In genomic region chr15:59052915-59053407, GRCh38 we compare ENCODE assay signal across 16 cellular contexts.
"Had no signal": no experiment of that assay in that cellular context is flagged by ENCODE, and none has a peak within 500 bp of the region (broad histone marks: within the 10 kb centered on the region; RNA-seq: fewer than 3 reads in every experiment).

No MANE protein-coding gene starts in this region.

- H3K27ac Mint-ChIP-seq: activated naive CD8-positive, alpha-beta T cell treated with anti-CD3 and anti-CD28 coated beads for 36 hours; activated T-cell treated with anti-CD3 and anti-CD28 coated beads, Interleukin-2, amount 50 U/mL, for 24 hours; natural killer cell treated with Interleukin-12 subunit alpha and Interleukin-12 subunit beta and Interleukin-15 and Interleukin-18, amount 100 ng/mL, for 72 hours had no signal

- H3K9me3 Mint-ChIP-seq: activated naive CD8-positive, alpha-beta T cell treated with anti-CD3 and anti-CD28 coated beads for 36 hours; activated T-cell treated with anti-CD3 and anti-CD28 coated beads, Interleukin-2, amount 50 U/mL, for 24 hours; brain; central memory CD8-positive, alpha-beta T cell; natural killer cell treated with Interleukin-12 subunit alpha and Interleukin-12 subunit beta and Interleukin-15 and Interleukin-18, amount 100 ng/mL, for 72 hours; stimulated activated naive B cell treated with anti-CD40 and anti-IgM and Interleukin-4, amounts not matched to agents 10 μg/mL and 1 μg/mL and 100 μg/mL, for 72 hours had no signal

- DNase-seq: activated CD4-positive, alpha-beta T cell treated with anti-CD3 and anti-CD28 coated beads, Interleukin-2, amount 50 U/mL, for 1 hour; activated gamma-delta T cell; activated naive CD8-positive, alpha-beta T cell treated with anti-CD3 and anti-CD28 coated beads for 36 hours; activated T-cell treated with anti-CD3 and anti-CD28 coated beads, Interleukin-2, amount 50 U/mL, for 24 hours; nucleus accumbens; posterior cingulate gyrus; stimulated activated CD4-positive, alpha-beta T cell treated with anti-CD3 and anti-CD28 coated beads, Interleukin-2, amount 100 ng/mL, for 48 hours; stimulated activated naive B cell treated with anti-CD40 and anti-IgM and Interleukin-4, amounts not matched to agents 10 μg/mL and 1 μg/mL and 100 μg/mL, for 72 hours; thyroid gland had no signal

- H3K27me3 Mint-ChIP-seq: activated naive CD8-positive, alpha-beta T cell treated with anti-CD3 and anti-CD28 coated beads for 36 hours; activated T-cell treated with anti-CD3 and anti-CD28 coated beads, Interleukin-2, amount 50 U/mL, for 24 hours; brain; central memory CD8-positive, alpha-beta T cell; natural killer cell treated with Interleukin-12 subunit alpha and Interleukin-12 subunit beta and Interleukin-15 and Interleukin-18, amount 100 ng/mL, for 72 hours; stimulated activated naive B cell treated with anti-CD40 and anti-IgM and Interleukin-4, amounts not matched to agents 10 μg/mL and 1 μg/mL and 100 μg/mL, for 72 hours had no signal

- H3K4me1 ChIP-seq: esophagus muscularis mucosa, thyroid gland had no signal

- ATAC-seq: stimulated activated naive B cell treated with anti-CD40 and anti-IgM and Interleukin-4, amounts not matched to agents 10 μg/mL and 1 μg/mL and 100 μg/mL, for 72 hours had no signal

- H3K4me3 Mint-ChIP-seq: activated naive CD8-positive, alpha-beta T cell treated with anti-CD3 and anti-CD28 coated beads for 36 hours; activated T-cell treated with anti-CD3 and anti-CD28 coated beads, Interleukin-2, amount 50 U/mL, for 24 hours; brain; central memory CD8-positive, alpha-beta T cell; natural killer cell treated with Interleukin-12 subunit alpha and Interleukin-12 subunit beta and Interleukin-15 and Interleukin-18, amount 100 ng/mL, for 72 hours; stimulated activated naive B cell treated with anti-CD40 and anti-IgM and Interleukin-4, amounts not matched to agents 10 μg/mL and 1 μg/mL and 100 μg/mL, for 72 hours had no signal

- FAIRE-seq: keratinocyte had no signal

- H3K27me3 ChIP-seq: esophagus muscularis mucosa, hepatocyte, thyroid gland had no signal

- H3K4me3 ChIP-seq: coronary artery, esophagus muscularis mucosa, hepatocyte, thyroid gland had no signal

- H3K4me1 Mint-ChIP-seq: brain had no signal

- H3K9me3 ChIP-seq: esophagus muscularis mucosa, thyroid gland had no signal
